17 cellular contexts compared by ENCODE assay signal in the genomic region with DNA sequence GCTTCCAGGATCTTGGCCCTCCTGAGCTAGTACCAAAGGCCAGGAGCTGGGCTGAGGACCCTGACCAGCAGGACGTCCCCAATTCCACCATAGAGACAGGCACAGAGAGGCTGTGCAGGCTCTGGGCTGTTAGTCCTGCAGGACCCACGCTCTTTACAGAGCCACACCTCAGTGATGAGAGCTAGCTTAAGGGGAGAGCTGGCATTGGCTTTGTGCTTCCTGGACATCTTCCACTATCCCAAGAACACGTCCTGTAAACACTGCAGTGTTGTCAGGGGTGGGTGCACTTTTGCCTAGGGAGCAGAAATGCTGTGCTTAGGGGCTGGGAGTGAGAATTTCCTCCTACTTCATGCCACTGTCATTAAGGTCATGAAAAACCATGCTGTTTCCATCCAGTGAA.
"Had no signal": no experiment of that assay in that cellular context is flagged by ENCODE, and none has a peak within 500 bp of the region (broad histone marks: within the 10 kb centered on the region; RNA-seq: fewer than 3 reads in every experiment).

No MANE protein-coding gene starts in this region.

- H3K36me3 Mint-ChIP-seq: type B pancreatic cell had no signal

- H3K9me3 ChIP-seq: adrenal gland, gastroesophageal sphincter, heart right ventricle, pancreas, SK-N-SH, suprapubic skin had no signal

- DNase-seq: activated CD4-positive, CD25-positive, alpha-beta regulatory T cell treated with anti-CD3 and anti-CD28 coated beads, Interleukin-2, amount 50 U/mL, for 72 hours; activated naive CD4-positive, alpha-beta T cell treated with anti-CD3 and anti-CD28 coated beads for 36 hours; adrenal gland; dorsolateral prefrontal cortex; erythroblast; heart right ventricle; left cardiac atrium; naive B cell; pancreas; SK-N-SH; stimulated activated naive CD4-positive, alpha-beta T cell; T-cell; T1000 had no signal

- H3K27me3 Mint-ChIP-seq: naive B cell, T-cell had no signal

- H3K4me1 ChIP-seq: pancreas had no signal

- H3K9me3 Mint-ChIP-seq: activated naive CD4-positive, alpha-beta T cell treated with anti-CD3 and anti-CD28 coated beads for 36 hours; naive B cell; T-cell; type B pancreatic cell had no signal

- H3K27ac ChIP-seq: adrenal gland, dorsolateral prefrontal cortex, gastroesophageal sphincter, heart right ventricle, pancreas, suprapubic skin had no signal

- H3K27me3 ChIP-seq: adrenal gland, dorsolateral prefrontal cortex, gastroesophageal sphincter, heart right ventricle, pancreas, suprapubic skin had no signal

- H3K4me3 ChIP-seq: adrenal gland, dorsolateral prefrontal cortex, gastroesophageal sphincter, heart right ventricle, lung, pancreas, suprapubic skin had no signal

- H3K4me3 Mint-ChIP-seq: activated naive CD4-positive, alpha-beta T cell treated with anti-CD3 and anti-CD28 coated beads for 36 hours; T-cell; type B pancreatic cell had no signal

- ATAC-seq: gastroesophageal sphincter, heart right ventricle, left cardiac atrium, pancreas, T-cell had no signal

- H3K27ac Mint-ChIP-seq: T-cell, type B pancreatic cell had no signal

- H3K36me3 ChIP-seq: adrenal gland, gastroesophageal sphincter, pancreas had no signal
